Comparison of ENCODE assay signal across 15 cellular contexts in genomic region chr18:68438983-68439382, GRCh38.
DNase-seq lines count a peak whose midpoint lies in the region; ATAC-seq, FAIRE-seq and TF ChIP-seq lines count a peak whose summit lies in the region.
"Had no signal": no experiment of that assay in that cellular context is flagged by ENCODE, and none has a peak within 500 bp of the region (broad histone marks: within the 10 kb centered on the region; RNA-seq: fewer than 3 reads in every experiment).

No MANE protein-coding gene starts in this region.

- H4K20me1 ChIP-seq in keratinocyte (ENCODE audit: control insufficient read depth, extremely low read depth, insufficient read depth, low read length) (no peaks in the 10 kb centered on the region), H9 (ENCODE audit: control insufficient read depth, insufficient read depth, insufficient read length) (no peaks in the 10 kb centered on the region)

- H3K4me3 ChIP-seq in breast epithelium (no peak overlapping the region), bronchial epithelial cell (ENCODE audit: low read depth, low read length) (no peak overlapping the region), keratinocyte (ENCODE audit: control insufficient read depth in 2 of 3, extremely low read depth in 1 of 3, insufficient read depth in 2 of 3, low read depth in 1 of 3, low read length in 3 of 3) (no peak overlapping the region), aorta (ENCODE audit: low read length in 2 of 2) (no peak overlapping the region), H7 (ENCODE audit: insufficient read depth, low read depth, low read length) (no peak overlapping the region)

- H3K4me1 ChIP-seq in breast epithelium = no peaks in the 10 kb centered on the region
- no peaks in the 10 kb centered on the region for H3K4me1 ChIP-seq in keratinocyte (ENCODE audit: control insufficient read depth, extremely low read depth, insufficient read depth, low read length)
- H3K4me1 ChIP-seq in aorta (ENCODE audit: control insufficient read depth in 1 of 2, insufficient read depth in 2 of 2, low read length in 2 of 2) = no peaks in the 10 kb centered on the region
- H3K4me1 ChIP-seq in H9 (ENCODE audit: insufficient read depth, low read length) = no peaks in the 10 kb centered on the region; the same call in 1 of the 2 replicates

- no peak for TF ChIP-seq POLR2A in breast epithelium (IDR thresholded peaks at IDR 0.05)

- no peaks in the 10 kb centered on the region for H3K79me1 ChIP-seq in H9 (ENCODE audit: insufficient read depth, low read depth, low read length, poor library complexity, severe bottlenecking)

- H3K27ac ChIP-seq in breast epithelium = no peak overlapping the region
- no peak overlapping the region for H3K27ac ChIP-seq in keratinocyte (ENCODE audit: control insufficient read depth, insufficient read depth, low read length)
- no peak overlapping the region for H3K27ac ChIP-seq in aorta (ENCODE audit: low read depth in 1 of 2, low read length in 2 of 2)
- no peak overlapping the region for H3K27ac ChIP-seq in H9 (ENCODE audit: insufficient read length, low read depth, low read length)

- H3K27ac Mint-ChIP-seq in MCF 10A (ENCODE audit: low read depth, unreplicated experiment) = no peak overlapping the region
- H3K27ac Mint-ChIP-seq in H9 = peak overlapping the region in 1 of 3 experiments; percentile 31; a peak in 3 of 7 replicates
- H3K27ac Mint-ChIP-seq: activated CD4-positive, alpha-beta T cell treated with anti-CD3 and anti-CD28 coated beads for 36 hours; activated naive CD8-positive, alpha-beta T cell treated with anti-CD3 and anti-CD28 coated beads, Interleukin-2, amount 10 ng/mL, durations not matched to agents 7 days and 5 days; naive thymus-derived CD8-positive, alpha-beta T cell had no signal

- no peak overlapping the region for H4K8ac ChIP-seq in H9 (replicated peaks; ENCODE audit: insufficient read length, low read depth, low read length)

- POLR2A ChIA-PET in MCF 10A (lab: Yijun Ruan, JAX) = interaction anchor here (1.5 kb wide), 1 partner anchor 9 kb away, joined by 5 read pairs; no protein-coding TSS in a partner anchor

- FAIRE-seq in bronchial epithelial cell (lab: Jason Lieb, UNC) = no peak
- FAIRE-seq in keratinocyte (lab: Jason Lieb, UNC) = no peak
- FAIRE-seq: GM12891, urothelium cell line had no signal

- H3K9me3 Mint-ChIP-seq in MCF 10A (ENCODE audit: unreplicated experiment) = peaks cover 17% of the 10 kb centered on the region
- peaks cover 5 to 7% of the 10 kb centered on the region in 2 experiments; a peak in 4 of 5 replicates for H3K9me3 Mint-ChIP-seq in H9

- no peak overlapping the region for H2BK15ac ChIP-seq in H9 (ENCODE audit: low read depth, low read length)

- H3K27me3 ChIP-seq in breast epithelium (peaks cover 0 to 7% of the 10 kb centered on the region in 2 donors), bronchial epithelial cell (ENCODE audit: control insufficient read depth, insufficient read depth, low read length) (no peaks in the 10 kb centered on the region), keratinocyte (ENCODE audit: control insufficient read depth, extremely low read depth, insufficient read depth, low read length) (no peaks in the 10 kb centered on the region), aorta (ENCODE audit: control insufficient read depth in 1 of 2, insufficient read depth in 2 of 2, low read length in 1 of 2) (no peaks in the 10 kb centered on the region), H7 (ENCODE audit: control insufficient read depth, insufficient read depth, low read length) (no peaks in the 10 kb centered on the region), H9 (ENCODE audit: insufficient read depth, low read length) (no peaks in the 10 kb centered on the region)

- H2BK120ac ChIP-seq in H9 (ENCODE audit: low read depth, low read length, poor library complexity, severe bottlenecking) = no peak overlapping the region

- H3K9ac ChIP-seq in keratinocyte (ENCODE audit: control insufficient read depth, extremely low read depth, insufficient read depth, low read length) = no peak overlapping the region
- H3K9ac ChIP-seq in H9 (ENCODE audit: extremely low read depth, insufficient read length, low read length) = no peak overlapping the region

- ATAC-seq in aorta (ENCODE audit: low FRiP score) = peak; percentile 44
- ATAC-seq: activated CD4-positive, alpha-beta T cell treated with anti-CD3 and anti-CD28 coated beads for 36 hours; naive thymus-derived CD8-positive, alpha-beta T cell; PC-3 had no signal

- H3K36me3 ChIP-seq in breast epithelium = no peaks in the 10 kb centered on the region
- no peaks in the 10 kb centered on the region for H3K36me3 ChIP-seq in bronchial epithelial cell (ENCODE audit: control insufficient read depth, insufficient read depth, low read length)
- no peaks in the 10 kb centered on the region for H3K36me3 ChIP-seq in keratinocyte (ENCODE audit: control insufficient read depth in 2 of 2, extremely low read depth in 1 of 2, insufficient read depth in 2 of 2, low read length in 2 of 2)
- no peaks in the 10 kb centered on the region for H3K36me3 ChIP-seq in aorta (ENCODE audit: control insufficient read depth in 1 of 2, insufficient read depth in 2 of 2, low read length in 1 of 2)
- H3K36me3 ChIP-seq in H7 (replicated peaks; ENCODE audit: control insufficient read depth, insufficient read depth, low read length) = no peaks in the 10 kb centered on the region

- H2AFZ ChIP-seq in keratinocyte (ENCODE audit: control insufficient read depth, low read length) (peak overlapping the region; percentile 16), H9 (ENCODE audit: low read length) (no peak overlapping the region)

- no peak overlapping the region for H3K14ac ChIP-seq in H9 (ENCODE audit: insufficient read depth, low read length)

- H2BK20ac ChIP-seq in H9 (ENCODE audit: low read depth, low read length, poor library complexity, severe bottlenecking) = no peak overlapping the region

- H3K79me2 ChIP-seq in keratinocyte (ENCODE audit: control insufficient read depth, insufficient read depth, low read length) (no peaks in the 10 kb centered on the region), H9 (ENCODE audit: insufficient read depth, low read length) (no peaks in the 10 kb centered on the region)

- H3K23ac ChIP-seq in H9 (ENCODE audit: insufficient read length, low read depth, low read length) = no peak overlapping the region

- H3K9me1 ChIP-seq in keratinocyte (ENCODE audit: control insufficient read depth, extremely low read depth, insufficient read depth, low read length) = no peaks in the 10 kb centered on the region

- no peak overlapping the region for H2AK5ac ChIP-seq in H9 (ENCODE audit: insufficient read length, low read length)

- H3K4me2 ChIP-seq in keratinocyte (ENCODE audit: control insufficient read depth, extremely low read depth, insufficient read depth, low read depth, low read length) (no peak overlapping the region), H9 (ENCODE audit: insufficient read depth, insufficient read length, low read length) (no peak overlapping the region)

- H2BK5ac ChIP-seq in H9 (ENCODE audit: insufficient read length, low read length) = no peak overlapping the region

- no peaks in the 10 kb centered on the region for H3K23me2 ChIP-seq in H9 (ENCODE audit: insufficient read length, low read depth, low read length, poor library complexity, severe bottlenecking)

- CTCF ChIA-PET in MCF 10A (lab: Yijun Ruan, JAX) = no interaction called here

- H3T11ph ChIP-seq in H9 (ENCODE audit: low read length) = no peak overlapping the region

- no TSS peak for BruUV-seq in MCF 10A (replicated peaks; lab: Mats Ljungman, UMichigan)

- no peak for TF ChIP-seq CTCF in MCF 10A (IDR thresholded peaks at IDR 0.05; ENCODE audit: unreplicated experiment)
- no peak for TF ChIP-seq CTCF in breast epithelium (IDR thresholded peaks at IDR 0.05)
- no peak for TF ChIP-seq CTCF in bronchial epithelial cell (IDR thresholded peaks at IDR 0.05; ENCODE audit: insufficient read depth, low read length, severe bottlenecking)
- no peak for TF ChIP-seq CTCF in keratinocyte (optimal IDR thresholded peaks at IDR 0.05 in 1 of 3, IDR thresholded peaks at IDR 0.05 in 1 of 3, conservative IDR thresholded peaks at IDR 0.05 in 1 of 3; ENCODE audit: extremely low read depth in 1 of 3, insufficient read depth in 2 of 3, low read length in 3 of 3)
- no peak for TF ChIP-seq CTCF in H9 (conservative IDR thresholded peaks at IDR 0.05)

- intact Hi-C loops in MCF 10A (cut with micrococcal nuclease) (no loop called here), breast epithelium (cut with DNase I; ENCODE audit: low total_unique reads) (no loop called here), aorta (cut with DNase I) (no loop called here)

- no peak overlapping the region for H3K4ac ChIP-seq in H9 (ENCODE audit: low read depth, low read length)

- H4K91ac ChIP-seq in H9 (ENCODE audit: insufficient read length, low read depth, low read length) = no peak overlapping the region

- DNase-seq in MCF 10A (ENCODE audit: unreplicated experiment) (peak; percentile 11), breast epithelium (ENCODE audit: low spot score in 2 of 2) (no peak), bronchial epithelial cell (ENCODE audit: low read depth) (peak; percentile 57), keratinocyte (ENCODE audit: low read depth, low spot score) (no peak), aorta (no peak), medulla oblongata (ENCODE audit: extremely low spot score) (no peak), H7 (no peak), H9 (no peak)
- DNase-seq: activated CD4-positive, alpha-beta T cell treated with anti-CD3 and anti-CD28 coated beads for 36 hours; activated naive CD8-positive, alpha-beta T cell treated with anti-CD3 and anti-CD28 coated beads, Interleukin-2, amount 10 ng/mL, durations not matched to agents 7 days and 5 days; naive thymus-derived CD8-positive, alpha-beta T cell; NCI-H1436 treated with DMSO at 0.1 percent for 48 hours; PC-3 had no signal

- H3K9me3 ChIP-seq in breast epithelium = no peaks in the 10 kb centered on the region
- peaks cover 3% of the 10 kb centered on the region for H3K9me3 ChIP-seq in keratinocyte (ENCODE audit: control insufficient read depth, low read depth, low read length)
- no peaks in the 10 kb centered on the region for H3K9me3 ChIP-seq in aorta (ENCODE audit: control insufficient read depth, low read length)
- H3K9me3 ChIP-seq in H9 (ENCODE audit: control insufficient read depth, low read depth, low read length) = no peaks in the 10 kb centered on the region

- H3K4me3 Mint-ChIP-seq in MCF 10A (ENCODE audit: unreplicated experiment) (no peak overlapping the region), H9 (no peak overlapping the region)
- H3K4me3 Mint-ChIP-seq: activated CD4-positive, alpha-beta T cell treated with anti-CD3 and anti-CD28 coated beads for 36 hours; activated naive CD8-positive, alpha-beta T cell treated with anti-CD3 and anti-CD28 coated beads, Interleukin-2, amount 10 ng/mL, durations not matched to agents 7 days and 5 days; naive thymus-derived CD8-positive, alpha-beta T cell had no signal

- no peaks in the 10 kb centered on the region for H3K27me3 Mint-ChIP-seq in MCF 10A (ENCODE audit: insufficient read depth, unreplicated experiment)
- no peaks in the 10 kb centered on the region; the same call in 1 of the 2 replicates for H3K27me3 Mint-ChIP-seq in H9 (ENCODE audit: low read depth)
- H3K27me3 Mint-ChIP-seq: activated CD4-positive, alpha-beta T cell treated with anti-CD3 and anti-CD28 coated beads for 36 hours had no signal

- no peak overlapping the region for H2BK12ac ChIP-seq in H9 (ENCODE audit: insufficient read length, low read depth, low read length)

- H3K56ac ChIP-seq in H9 (ENCODE audit: insufficient read length, low read depth, low read length) = no peak overlapping the region

- WGBS in aorta, 2 donors = 47 to 52% methylated on average over 2 of the region's 2 CpGs
- WGBS in H9 (ENCODE audit: extremely low coverage, insufficient read length, low lambda C conversion rate) = no CpG with 5 or more reads among the region's 2 CpGs

- H4K5ac ChIP-seq in H9 (ENCODE audit: insufficient read length, low read depth, low read length) = no peak overlapping the region

- dilution Hi-C loops in keratinocyte (cut with MboI; ENCODE audit: extremely low pct_ligation_motif_present, low sequenced_read_pairs) = no loop called here

- H3K4me1 Mint-ChIP-seq in MCF 10A (ENCODE audit: insufficient read depth, unreplicated experiment) (peaks cover 9% of the 10 kb centered on the region), H9 (peaks cover 13 to 14% of the 10 kb centered on the region in 2 experiments)
- H3K4me1 Mint-ChIP-seq: naive thymus-derived CD8-positive, alpha-beta T cell had no signal

- H3K36me3 Mint-ChIP-seq in MCF 10A (ENCODE audit: insufficient read depth, unreplicated experiment) = no peaks in the 10 kb centered on the region
- peaks cover 5 to 7% (median 5%) of the 10 kb centered on the region in 3 experiments for H3K36me3 Mint-ChIP-seq in H9 (ENCODE audit: insufficient read depth in 1 of 3, low read depth in 3 of 3)
- H3K36me3 Mint-ChIP-seq: activated naive CD8-positive, alpha-beta T cell treated with anti-CD3 and anti-CD28 coated beads, Interleukin-2, amount 10 ng/mL, durations not matched to agents 7 days and 5 days; naive thymus-derived CD8-positive, alpha-beta T cell had no signal

- H3K18ac ChIP-seq in H9 (ENCODE audit: insufficient read length, low read depth, low read length) = no peak overlapping the region

Comparison
In these comparisons a context has a peak if more than half of its experiments do, and no peak if none do; other contexts are left out.
1. DNase-seq: peak in MCF 10A (single experiment) and bronchial epithelial cell (single experiment); none in breast epithelium (0 of 2), keratinocyte (single experiment), aorta (0 of 2), medulla oblongata (single experiment), H7 (single experiment) and H9 (single experiment).